Comparison of ENCODE assay signal across 15 cellular contexts in the genomic region with DNA sequence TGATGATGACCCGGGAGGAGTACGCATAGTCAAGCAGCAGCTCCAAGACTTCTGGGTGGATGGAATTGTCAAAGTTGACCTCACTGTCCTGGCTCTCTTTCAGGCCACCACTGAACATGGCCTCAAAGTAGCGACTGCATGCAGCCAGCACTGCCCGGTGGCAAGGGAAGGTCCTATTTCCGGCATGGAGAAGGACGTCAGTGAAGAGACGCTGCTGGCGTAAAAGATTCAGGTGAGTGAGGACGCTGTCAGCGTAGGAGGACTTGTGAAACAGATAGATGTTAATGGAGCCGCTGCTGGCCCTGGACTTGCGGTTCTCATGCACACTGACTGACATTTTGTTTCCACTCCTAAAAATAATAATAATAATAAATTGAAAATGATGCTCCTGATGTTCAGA.
"Had no signal": no experiment of that assay in that cellular context is flagged by ENCODE, and none has a peak within 500 bp of the region (broad histone marks: within the 10 kb centered on the region; RNA-seq: fewer than 3 reads in every experiment).

No MANE protein-coding gene starts in this region.

- H3K9me3 Mint-ChIP-seq: activated CD4-positive, alpha-beta memory T cell treated with anti-CD3 and anti-CD28 coated beads for 36 hours; activated T-cell treated with anti-CD3 and anti-CD28 coated beads, Interleukin-2, amount 50 U/mL, for 24 hours; stimulated activated memory B cell treated with anti-CD40 and anti-IgM and Interleukin-4, amounts not matched to agents 10 μg/mL and 1 μg/mL and 100 μg/mL, for 72 hours had no signal

- ATAC-seq: foreskin keratinocyte; stimulated activated memory B cell treated with anti-CD40 and anti-IgM and Interleukin-4, amounts not matched to agents 10 μg/mL and 1 μg/mL and 100 μg/mL, for 72 hours had no signal

- H3K36me3 ChIP-seq: ovary, thyroid gland had no signal

- H3K27ac Mint-ChIP-seq: activated CD4-positive, alpha-beta memory T cell treated with anti-CD3 and anti-CD28 coated beads for 36 hours; activated T-cell treated with anti-CD3 and anti-CD28 coated beads, Interleukin-2, amount 50 U/mL, for 24 hours; stimulated activated memory B cell treated with anti-CD40 and anti-IgM and Interleukin-4, amounts not matched to agents 10 μg/mL and 1 μg/mL and 100 μg/mL, for 72 hours had no signal

- H3K27me3 Mint-ChIP-seq: stimulated activated memory B cell treated with anti-CD40 and anti-IgM and Interleukin-4, amounts not matched to agents 10 μg/mL and 1 μg/mL and 100 μg/mL, for 72 hours had no signal

- H3K27ac ChIP-seq: brain microvascular endothelial cell, foreskin keratinocyte, ovary, thyroid gland had no signal

- H3K36me3 Mint-ChIP-seq: activated CD4-positive, alpha-beta memory T cell treated with anti-CD3 and anti-CD28 coated beads for 36 hours had no signal

- DNase-seq: activated CD4-positive, alpha-beta memory T cell treated with anti-CD3 and anti-CD28 coated beads for 36 hours; activated CD4-positive, alpha-beta T cell treated with anti-CD3 and anti-CD28 coated beads for 1 hour; activated naive CD4-positive, alpha-beta T cell treated with anti-CD3 and anti-CD28 coated beads, Interleukin-2, amount 50 U/mL, for 16 hours; activated T-cell treated with anti-CD3 and anti-CD28 coated beads, Interleukin-2, amount 50 U/mL, for 24 hours; brain microvascular endothelial cell; cortex of kidney; effector CD8-positive, alpha-beta T cell; foreskin keratinocyte; mesendoderm; ovary; stimulated activated CD4-positive, alpha-beta T cell treated with anti-CD3 and anti-CD28 coated beads, Interleukin-2, amount 100 ng/mL, for 48 hours; T-helper 1 cell; T1000; thyroid gland had no signal

- H3K4me3 Mint-ChIP-seq: activated CD4-positive, alpha-beta memory T cell treated with anti-CD3 and anti-CD28 coated beads for 36 hours; activated T-cell treated with anti-CD3 and anti-CD28 coated beads, Interleukin-2, amount 50 U/mL, for 24 hours; stimulated activated memory B cell treated with anti-CD40 and anti-IgM and Interleukin-4, amounts not matched to agents 10 μg/mL and 1 μg/mL and 100 μg/mL, for 72 hours had no signal

- H3K4me3 ChIP-seq: ovary, thyroid gland had no signal

- H3K27me3 ChIP-seq: brain microvascular endothelial cell, foreskin keratinocyte, ovary, thyroid gland had no signal

- H3K9me3 ChIP-seq: ovary, thyroid gland had no signal
